25 cellular contexts compared by ENCODE assay signal in genomic region chr18:48060947-48061346, GRCh38.
"Had no signal": no experiment of that assay in that cellular context is flagged by ENCODE, and none has a peak within 500 bp of the region (broad histone marks: within the 10 kb centered on the region; RNA-seq: fewer than 3 reads in every experiment).

No MANE protein-coding gene starts in this region.

- ATAC-seq: activated naive CD8-positive, alpha-beta T cell treated with anti-CD3 and anti-CD28 coated beads, Interleukin-2, amount 50 U/mL, for 24 hours; esophagus mucosa; foreskin keratinocyte; left ventricle myocardium superior; naive thymus-derived CD8-positive, alpha-beta T cell; right cardiac atrium; stimulated activated effector memory CD8-positive, alpha-beta T cell treated with anti-CD3 and anti-CD28 coated beads, Interleukin-12 subunit alpha, Interleukin-12 subunit beta, amount 100 ng/mL, for 72 hours had no signal

- H3K27me3 ChIP-seq: neural progenitor cell had no signal

- DNase-seq: activated CD4-positive, alpha-beta memory T cell treated with anti-CD3 and anti-CD28 coated beads for 36 hours; activated CD4-positive, alpha-beta T cell treated with anti-CD3 and anti-CD28 coated beads, Interleukin-2, amount 10 ng/mL, durations not matched to agents 24 days and 14 days; activated CD4-positive, CD25-positive, alpha-beta regulatory T cell treated with anti-CD3 and anti-CD28 coated beads, Interleukin-2, amount 50 U/mL, for 72 hours; activated CD8-positive, alpha-beta memory T cell treated with anti-CD3 and anti-CD28 coated beads, Interleukin-2, amount 50 U/mL, for 4 hours; activated naive CD8-positive, alpha-beta T cell treated with anti-CD3 and anti-CD28 coated beads, Interleukin-2, amount 50 U/mL, for 24 hours; activated T-cell treated with anti-CD3 and anti-CD28 coated beads, Interleukin-2, amount 50 U/mL, for 1 hour; amygdala; caudate nucleus; foreskin keratinocyte; heart right ventricle; left ventricle myocardium superior; midbrain; naive thymus-derived CD8-positive, alpha-beta T cell; right cardiac atrium; stimulated activated CD4-positive, alpha-beta T cell treated with anti-CD3 and anti-CD28 coated beads, Interleukin-4, amount 100 ng/mL, for 24 hours; T-helper 2 cell; trophoblast cell had no signal

- H3K4me1 ChIP-seq: foreskin keratinocyte, heart right ventricle had no signal

- H2AFZ ChIP-seq: neural progenitor cell had no signal

- H3K4me3 Mint-ChIP-seq: activated CD4-positive, alpha-beta memory T cell treated with anti-CD3 and anti-CD28 coated beads for 36 hours; activated CD4-positive, alpha-beta T cell treated with anti-CD3 and anti-CD28 coated beads, Interleukin-2, amount 10 ng/mL, durations not matched to agents 24 days and 14 days; activated naive CD4-positive, alpha-beta T cell treated with anti-CD3 and anti-CD28 coated beads, Interleukin-2, amount 50 U/mL, for 24 hours; activated naive CD8-positive, alpha-beta T cell treated with anti-CD3 and anti-CD28 coated beads, Interleukin-2, amount 50 U/mL, for 24 hours; naive thymus-derived CD8-positive, alpha-beta T cell; stimulated activated effector memory CD8-positive, alpha-beta T cell treated with anti-CD3 and anti-CD28 coated beads, Interleukin-12 subunit alpha, Interleukin-12 subunit beta, amount 100 ng/mL, for 72 hours; stimulated activated naive CD8-positive, alpha-beta T cell treated with anti-CD3 and anti-CD28 coated beads, Interleukin-15, Interleukin-2, amounts not matched to agents 100 ng/mL and 50 ng/mL, for 24 hours had no signal

- FAIRE-seq: endothelial cell of umbilical vein, islet of Langerhans had no signal

- H3K4me3 ChIP-seq: heart right ventricle, neural progenitor cell, thoracic aorta had no signal

- H3K27ac ChIP-seq: foreskin keratinocyte, heart right ventricle, neural progenitor cell, thoracic aorta had no signal

- H3K9ac ChIP-seq: neural progenitor cell had no signal

- H3K4me1 Mint-ChIP-seq: activated CD4-positive, alpha-beta T cell treated with anti-CD3 and anti-CD28 coated beads, Interleukin-2, amount 10 ng/mL, durations not matched to agents 24 days and 14 days; activated naive CD4-positive, alpha-beta T cell treated with anti-CD3 and anti-CD28 coated beads, Interleukin-2, amount 50 U/mL, for 24 hours; activated naive CD8-positive, alpha-beta T cell treated with anti-CD3 and anti-CD28 coated beads, Interleukin-2, amount 50 U/mL, for 24 hours; naive thymus-derived CD8-positive, alpha-beta T cell; stimulated activated effector memory CD8-positive, alpha-beta T cell treated with anti-CD3 and anti-CD28 coated beads, Interleukin-12 subunit alpha, Interleukin-12 subunit beta, amount 100 ng/mL, for 72 hours had no signal

- H3K36me3 Mint-ChIP-seq: activated CD4-positive, alpha-beta memory T cell treated with anti-CD3 and anti-CD28 coated beads for 36 hours; activated naive CD4-positive, alpha-beta T cell treated with anti-CD3 and anti-CD28 coated beads, Interleukin-2, amount 50 U/mL, for 24 hours; naive thymus-derived CD8-positive, alpha-beta T cell; neural progenitor cell; stimulated activated effector memory CD8-positive, alpha-beta T cell treated with anti-CD3 and anti-CD28 coated beads, Interleukin-12 subunit alpha, Interleukin-12 subunit beta, amount 100 ng/mL, for 72 hours had no signal

- H3K4me2 ChIP-seq: neural progenitor cell had no signal

- H3K36me3 ChIP-seq: heart right ventricle, neural progenitor cell, thoracic aorta had no signal

- H3K9me3 Mint-ChIP-seq: activated CD4-positive, alpha-beta T cell treated with anti-CD3 and anti-CD28 coated beads, Interleukin-2, amount 10 ng/mL, durations not matched to agents 24 days and 14 days; activated naive CD4-positive, alpha-beta T cell treated with anti-CD3 and anti-CD28 coated beads, Interleukin-2, amount 50 U/mL, for 24 hours; activated naive CD8-positive, alpha-beta T cell treated with anti-CD3 and anti-CD28 coated beads, Interleukin-2, amount 50 U/mL, for 24 hours; neural progenitor cell; stimulated activated effector memory CD8-positive, alpha-beta T cell treated with anti-CD3 and anti-CD28 coated beads, Interleukin-12 subunit alpha, Interleukin-12 subunit beta, amount 100 ng/mL, for 72 hours; stimulated activated naive CD8-positive, alpha-beta T cell treated with anti-CD3 and anti-CD28 coated beads, Interleukin-15, Interleukin-2, amounts not matched to agents 100 ng/mL and 50 ng/mL, for 24 hours had no signal

- H3K9me3 ChIP-seq: thoracic aorta had no signal
